In the genomic region with DNA sequence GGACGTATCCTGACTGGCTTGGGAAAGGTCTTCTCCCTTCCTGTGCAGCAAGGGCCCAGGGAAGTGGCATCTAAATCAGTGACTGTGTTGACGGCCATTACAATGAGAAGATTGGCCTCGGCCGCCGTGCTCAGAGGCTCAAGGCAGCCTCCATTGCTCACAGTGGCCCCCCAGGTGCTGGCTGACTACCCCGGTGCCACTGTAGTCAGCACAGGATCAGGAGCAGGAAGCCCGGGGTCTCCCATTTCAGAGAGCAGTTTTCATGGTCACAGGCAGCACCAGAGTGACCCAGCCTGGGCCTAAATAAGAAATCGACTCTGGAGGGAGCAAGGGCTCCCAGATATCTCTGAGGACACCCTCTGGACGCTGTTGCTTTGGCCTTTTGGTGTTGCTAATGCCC, we compare ENCODE assay signal across 19 cellular contexts.
"Had no signal": no experiment of that assay in that cellular context is flagged by ENCODE, and none has a peak within 500 bp of the region (broad histone marks: within the 10 kb centered on the region; RNA-seq: fewer than 3 reads in every experiment).

No MANE protein-coding gene starts in this region.

- H3K36me3 ChIP-seq: esophagus squamous epithelium, gastrocnemius medialis, heart right ventricle, left lung, lower lobe of right lung had no signal

- H3K27me3 ChIP-seq: dorsolateral prefrontal cortex, gastrocnemius medialis, left lung had no signal

- H3K27ac ChIP-seq: coronary artery, dorsolateral prefrontal cortex, esophagus squamous epithelium, gastrocnemius medialis, heart right ventricle, left lung, lower lobe of right lung had no signal

- ATAC-seq: gastrocnemius medialis, heart right ventricle, left cardiac atrium, left lung, left ventricle myocardium superior, lower lobe of right lung had no signal

- DNase-seq: dermis blood vessel endothelial cell; dorsolateral prefrontal cortex; effector CD4-positive, alpha-beta T cell; effector memory CD4-positive, alpha-beta T cell; esophagus squamous epithelium; foreskin fibroblast; foreskin melanocyte; gastrocnemius medialis; glutamatergic neuron; head of caudate nucleus; heart right ventricle; hippocampal formation; left cardiac atrium; left lung; left ventricle myocardium superior; lower lobe of right lung; mesenchymal stem cell; midbrain had no signal

- H3K9me3 ChIP-seq: esophagus squamous epithelium, gastrocnemius medialis, heart right ventricle, left lung, lower lobe of right lung had no signal

- H3K4me3 ChIP-seq: coronary artery, dorsolateral prefrontal cortex, esophagus squamous epithelium, gastrocnemius medialis, heart right ventricle, left lung, lower lobe of right lung had no signal

- H3K4me1 ChIP-seq: esophagus squamous epithelium, gastrocnemius medialis, heart right ventricle, left lung, lower lobe of right lung had no signal
